In genomic region chr22:17201285-17201945, GRCh38 we compare ENCODE assay signal across 13 cellular contexts. TPM values are rescaled to one million over a fixed set of nuclear protein-coding genes. Genes with fewer than 3 reads are reported as not detected.
A peak's percentile ranks its signal among the peaks of the same experiment; 100 is the strongest.
DNase-seq lines count a peak whose midpoint lies in the region; ATAC-seq and TF ChIP-seq lines count a peak whose summit lies in the region.
"Had no signal": no experiment of that assay in that cellular context is flagged by ENCODE, and none has a peak within 500 bp of the region (broad histone marks: within the 10 kb centered on the region; RNA-seq: fewer than 3 reads in every experiment).

No MANE protein-coding gene starts in this region.

- no peak for TF ChIP-seq EP300 in upper lobe of left lung (IDR thresholded peaks at IDR 0.05)

- no peaks in the 10 kb centered on the region for H3K79me2 ChIP-seq in PC-3 (ENCODE audit: low read length)

- POLR2A ChIA-PET in PC-3 (lab: Charles Lee; ENCODE audit: unreplicated experiment): interaction anchor here (0.6 kb wide), 1 partner anchor 325 kb away, joined by 10 read pairs; no protein-coding TSS in a partner anchor

- peak; percentile 22 for DNase-seq in NCI-H82 (lab: John Stamatoyannopoulos, UW)
- no peak for DNase-seq in NCI-H82 treated with DMSO at 0.1 percent for 48 hours (lab: John Stamatoyannopoulos, UW; ENCODE audit: unreplicated experiment)
- peak; percentile 21 for DNase-seq in PC-3
- peak; percentile 53 for DNase-seq in fibroblast of mammary gland (ENCODE audit: low read depth)
- peak; percentile 64 for DNase-seq in pons (ENCODE audit: low spot score)
- no peak for DNase-seq in NCI-H2107 (lab: John Stamatoyannopoulos, UW)
- DNase-seq in upper lobe of left lung: no peak
- no peak for DNase-seq in kidney tubule cell (ENCODE audit: low spot score)
- DNase-seq: ACHN; activated CD8-positive, alpha-beta T cell treated with anti-CD3 and anti-CD28 coated beads, Interleukin-2, amount 10 ng/mL, durations not matched to agents 7 days and 5 days; NCI-H1048; RPMI8226 had no signal

- H3K4me3 ChIP-seq in PC-3 (ENCODE audit: low read length) (no peak overlapping the region), fibroblast of mammary gland (ENCODE audit: control insufficient read depth, low read depth, low read length) (no peak overlapping the region), upper lobe of left lung (no peak overlapping the region)

- H3K27ac ChIP-seq in PC-3 (ENCODE audit: low read length) (no peak overlapping the region), upper lobe of left lung (no peak overlapping the region)

- peak; percentile 48; the same call in 1 of the 2 replicates for ATAC-seq in PC-3
- ATAC-seq in upper lobe of left lung (ENCODE audit: low FRiP score in 2 of 2): no peak
- ATAC-seq: activated CD8-positive, alpha-beta T cell treated with anti-CD3 and anti-CD28 coated beads, Interleukin-2, amount 10 ng/mL, durations not matched to agents 7 days and 5 days; stimulated activated memory B cell treated with anti-CD40 and anti-IgM and Interleukin-4, amounts not matched to agents 10 μg/mL and 1 μg/mL and 100 μg/mL, for 72 hours had no signal

- H3K9me3 ChIP-seq in PC-3 (ENCODE audit: low read length) (no peaks in the 10 kb centered on the region), upper lobe of left lung (no peaks in the 10 kb centered on the region)

- no peaks in the 10 kb centered on the region for H3K9me2 ChIP-seq in PC-3 (replicated peaks; ENCODE audit: low read length)

- intact Hi-C loops in PC-3 (cut with micrococcal nuclease): loop anchor here (10.0 kb wide), 1 partner anchor 303 kb away; no protein-coding TSS in a partner anchor

- H3K4me1 ChIP-seq in PC-3 (ENCODE audit: insufficient read depth, low read length): no peaks in the 10 kb centered on the region
- peaks cover 0 to 15% (median 3%) of the 10 kb centered on the region in 4 donors for H3K4me1 ChIP-seq in upper lobe of left lung

- H3K4me2 ChIP-seq in PC-3 (ENCODE audit: low read length): no peak overlapping the region

- H3K36me3 ChIP-seq in PC-3 (ENCODE audit: low read depth, low read length): no peaks in the 10 kb centered on the region
- no peaks in the 10 kb centered on the region for H3K36me3 ChIP-seq in upper lobe of left lung

- BruUV-seq in PC-3 (replicated peaks; lab: Mats Ljungman, UMichigan): no TSS peak

- CTCF ChIA-PET in PC-3 (lab: Charles Lee): interaction anchor here (0.6 to 1.0 kb wide), 2 partner anchors 29 to 79 kb away, joined by 3 read pairs; no protein-coding TSS in a partner anchor

- H2AFZ ChIP-seq in PC-3 (ENCODE audit: low read length): no peak overlapping the region

- no peak for TF ChIP-seq POLR2A in upper lobe of left lung (IDR thresholded peaks at IDR 0.05)

- TF ChIP-seq CTCF in PC-3 (conservative IDR thresholded peaks at IDR 0.05; ENCODE audit: low read depth, low read length): peak; percentile 38; the same call in 1 of the 2 replicates
- TF ChIP-seq CTCF in fibroblast of mammary gland (conservative IDR thresholded peaks at IDR 0.05; ENCODE audit: control insufficient read depth, insufficient read depth, low read depth, low read length): peak; percentile 27
- no peak for TF ChIP-seq CTCF in upper lobe of left lung (IDR thresholded peaks at IDR 0.05)

- no peaks in the 10 kb centered on the region for H4K20me1 ChIP-seq in PC-3 (ENCODE audit: low read length)

- H3F3A ChIP-seq in PC-3 (ENCODE audit: low read length, unreplicated experiment): no peaks in the 10 kb centered on the region

- H3K9ac ChIP-seq in PC-3 (ENCODE audit: low read length): no peak overlapping the region

- WGBS in upper lobe of left lung, 2 donors: 42 to 56% methylated on average over 8 of the region's 8 CpGs

- H3K27me3 ChIP-seq in PC-3 (ENCODE audit: low read length): peaks cover 7% of the 10 kb centered on the region; the same call in 1 of the 2 replicates
- no peaks in the 10 kb centered on the region for H3K27me3 ChIP-seq in upper lobe of left lung

RNA-seq across cellular contexts. Expression of gene ADA2, which starts 17.8 kb away (rescaled TPM):
- total RNA-seq in PC-3 (2014; rRNA removed): not detected in 2 replicates
- 10 to 100 TPM; 35.7 to 88.0 (median 63.9) TPM for total RNA-seq in upper lobe of left lung

RNA-seq across cellular contexts. Expression of gene HDHD5, which starts 42.3 kb away (rescaled TPM):
- 57.3 and 62.9 TPM in 2 replicates for total RNA-seq in PC-3 (2014; rRNA removed)
- total RNA-seq in upper lobe of left lung: 10 to 100 TPM; 28.0 to 47.1 (median 34.3) TPM

Comparison
In these comparisons a context has a peak if more than half of its experiments do, and no peak if none do; other contexts are left out.
1. DNase-seq: peak in NCI-H82 (single experiment), PC-3 (single experiment), fibroblast of mammary gland (single experiment) and pons (single experiment); none in NCI-H82 treated with DMSO at 0.1 percent for 48 hours (single experiment), NCI-H2107 (single experiment), upper lobe of left lung (0 of 2) and kidney tubule cell (single experiment).
2. CTCF ChIP-seq: peak in PC-3 (single experiment) and fibroblast of mammary gland (single experiment); none in upper lobe of left lung (0 of 6).
3. RNA of gene ADA2, which starts 17.8 kb away (total RNA-seq): 35.7 to 88.0 TPM in upper lobe of left lung; not detected in PC-3; every median in the first group is over 10 times any median in the second.